20 cellular contexts compared by ENCODE assay signal in the genomic region with DNA sequence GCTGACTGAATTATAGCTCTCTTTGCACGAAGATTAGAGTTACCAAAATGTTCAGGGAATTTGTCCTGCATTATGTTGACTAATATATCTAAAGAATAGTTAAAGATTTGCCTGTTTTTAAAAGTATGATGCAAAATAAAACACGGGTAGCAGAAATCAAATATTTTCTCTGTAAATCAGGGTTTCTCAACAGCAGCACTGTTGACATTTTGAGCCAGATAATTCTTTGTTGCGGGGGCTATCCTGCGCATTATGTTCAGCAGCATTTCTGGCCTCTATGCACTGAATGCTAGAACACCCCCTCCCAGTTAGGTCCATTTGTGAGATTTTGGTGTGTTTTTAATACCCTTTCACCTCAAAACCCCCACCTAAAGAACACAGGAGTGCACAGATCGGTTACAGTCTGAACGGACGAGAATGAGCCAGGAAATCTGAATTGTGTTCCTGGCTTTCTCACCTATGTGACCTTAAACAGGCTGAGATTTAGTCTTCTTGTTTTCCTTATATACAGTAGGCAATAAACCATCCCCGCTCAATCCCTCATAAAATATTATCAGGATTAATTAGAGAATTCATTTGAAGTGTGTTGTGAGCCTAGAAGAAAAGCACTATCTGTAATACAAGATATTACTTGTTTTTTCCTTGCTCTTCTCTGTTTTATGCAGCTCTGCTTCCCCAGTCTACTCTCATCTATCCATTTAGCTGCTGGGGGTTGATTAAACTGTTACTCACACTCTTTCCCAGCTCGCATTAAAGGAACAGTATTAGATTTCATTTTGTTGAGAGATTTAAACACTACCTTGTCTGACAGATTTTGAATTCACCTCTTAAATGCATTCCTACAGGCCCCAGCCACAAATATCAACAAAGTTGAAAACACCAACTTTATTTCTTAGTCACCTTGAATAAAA.
"Had no signal": no experiment of that assay in that cellular context is flagged by ENCODE, and none has a peak within 500 bp of the region (broad histone marks: within the 10 kb centered on the region; RNA-seq: fewer than 3 reads in every experiment).

No MANE protein-coding gene starts in this region.

- DNase-seq: activated effector memory CD4-positive, alpha-beta T cell treated with Interleukin-2 at 50 U/mL for 16 hours; activated T-cell treated with anti-CD3 and anti-CD28 coated beads, Interleukin-2, amount 50 U/mL, for 1 hour; amniotic stem cell; effector CD4-positive, alpha-beta T cell; heart right ventricle; left ventricle myocardium superior; pancreas; small intestine; T-helper 17 cell; thyroid gland; uterus had no signal

- FAIRE-seq: colon, frontal cortex, keratinocyte, pancreas, small intestine, TTC549 had no signal

- H3K9me3 ChIP-seq: breast epithelium, heart right ventricle, pancreas, thyroid gland, uterus had no signal

- H3K4me3 ChIP-seq: breast epithelium, heart right ventricle, neural progenitor cell, pancreas, thyroid gland, uterus had no signal

- ATAC-seq: activated CD4-positive, CD25-positive, alpha-beta regulatory T cell treated with anti-CD3 and anti-CD28 coated beads, Interleukin-2, amount 50 U/mL, for 24 hours; activated naive CD4-positive, alpha-beta T cell treated with anti-CD3 and anti-CD28 coated beads, Interleukin-2, amount 50 U/mL, for 72 hours; heart right ventricle; left ventricle myocardium superior; stimulated activated effector memory CD8-positive, alpha-beta T cell treated with anti-CD3 and anti-CD28 coated beads, Interleukin-12 subunit alpha, Interleukin-12 subunit beta, amount 100 ng/mL, for 72 hours; T-helper 17 cell had no signal

- H3K4me1 ChIP-seq: breast epithelium, neural progenitor cell, uterus had no signal

- H3K27me3 ChIP-seq: heart right ventricle, neural progenitor cell, pancreas, thyroid gland, uterus had no signal

- H3K27ac ChIP-seq: breast epithelium, heart right ventricle, neural progenitor cell, pancreas, thyroid gland, uterus had no signal

- H3K36me3 ChIP-seq: breast epithelium, heart right ventricle, neural progenitor cell, pancreas, thyroid gland, uterus had no signal
